ENCODE assay signal across 21 cellular contexts in the genomic region with DNA sequence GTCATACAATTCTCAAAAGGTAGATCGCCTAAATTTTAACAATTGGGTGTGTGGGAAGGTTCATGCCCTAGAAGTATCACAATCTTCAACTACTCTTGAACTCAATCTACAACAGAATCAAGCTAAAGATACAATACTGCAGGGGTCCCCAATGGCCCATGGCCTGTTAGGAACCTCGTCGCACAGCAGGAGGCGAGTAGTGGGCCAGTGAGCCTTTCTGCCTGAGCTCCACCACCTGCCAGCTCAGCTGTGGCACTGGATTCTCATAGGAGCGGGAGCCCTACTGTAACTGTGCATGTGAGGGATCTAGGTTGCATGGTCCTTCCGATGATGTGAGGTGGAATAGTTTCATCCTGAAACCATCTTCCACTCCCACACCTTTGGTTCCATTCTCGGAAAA.
"Had no signal": no experiment of that assay in that cellular context is flagged by ENCODE, and none has a peak within 500 bp of the region (broad histone marks: within the 10 kb centered on the region; RNA-seq: fewer than 3 reads in every experiment).

No MANE protein-coding gene starts in this region.

- H3K27me3 ChIP-seq: heart left ventricle, right lobe of liver, suprapubic skin, thyroid gland had no signal

- H3K27ac Mint-ChIP-seq: stimulated activated effector memory CD8-positive, alpha-beta T cell treated with anti-CD3 and anti-CD28 coated beads, Interleukin-12 subunit alpha, Interleukin-12 subunit beta, amount 100 ng/mL, for 72 hours; type B pancreatic cell had no signal

- H2AFZ ChIP-seq: parathyroid adenoma had no signal

- H3K4me1 ChIP-seq: parathyroid adenoma, prostate gland, right lobe of liver, suprapubic skin, thyroid gland had no signal

- H3K9me3 Mint-ChIP-seq: nephron progenitor cell; stimulated activated effector memory CD8-positive, alpha-beta T cell treated with anti-CD3 and anti-CD28 coated beads, Interleukin-12 subunit alpha, Interleukin-12 subunit beta, amount 100 ng/mL, for 72 hours had no signal

- H3K4me3 ChIP-seq: coronary artery, heart left ventricle, lung, prostate gland, right lobe of liver, suprapubic skin, thyroid gland had no signal

- H3K79me2 ChIP-seq: parathyroid adenoma had no signal

- H3K36me3 Mint-ChIP-seq: stimulated activated effector memory CD8-positive, alpha-beta T cell treated with anti-CD3 and anti-CD28 coated beads, Interleukin-12 subunit alpha, Interleukin-12 subunit beta, amount 100 ng/mL, for 72 hours; type B pancreatic cell had no signal

- H3K36me3 ChIP-seq: heart left ventricle, prostate gland, right lobe of liver, suprapubic skin, thyroid gland had no signal

- ATAC-seq: heart left ventricle; left colon; left ventricle myocardium superior; naive thymus-derived CD4-positive, alpha-beta T cell; right lobe of liver; stimulated activated effector memory CD8-positive, alpha-beta T cell treated with anti-CD3 and anti-CD28 coated beads, Interleukin-12 subunit alpha, Interleukin-12 subunit beta, amount 100 ng/mL, for 72 hours; stimulated activated naive CD8-positive, alpha-beta T cell treated with anti-CD3 and anti-CD28 coated beads, Interleukin-15, Interleukin-2, amounts not matched to agents 100 U/mL and 50 U/mL, for 24 hours had no signal

- H3K9ac ChIP-seq: parathyroid adenoma had no signal

- H3K27ac ChIP-seq: coronary artery, heart left ventricle, parathyroid adenoma, prostate gland, right lobe of liver, suprapubic skin, thyroid gland had no signal

- H3K9me3 ChIP-seq: prostate gland, right lobe of liver, suprapubic skin, thyroid gland had no signal

- DNase-seq: effector CD4-positive, alpha-beta T cell; foreskin melanocyte; heart left ventricle; hypothalamus; left colon; left ventricle myocardium superior; naive thymus-derived CD4-positive, alpha-beta T cell; nephron progenitor cell; retina; right lobe of liver; stimulated activated CD4-positive, alpha-beta T cell treated with anti-CD3 and anti-CD28 coated beads, Interleukin-4, amount 100 ng/mL, for 1 hour; stimulated activated CD8-positive, alpha-beta memory T cell treated with anti-CD3 and anti-CD28 coated beads, Interleukin-4, amount 100 ng/mL, for 48 hours; stimulated activated naive CD8-positive, alpha-beta T cell treated with anti-CD3 and anti-CD28 coated beads, Interleukin-15, Interleukin-2, amounts not matched to agents 100 U/mL and 50 U/mL, for 24 hours; thyroid gland had no signal

- H3K4me3 Mint-ChIP-seq: naive thymus-derived CD4-positive, alpha-beta T cell; nephron progenitor cell; stimulated activated effector memory CD8-positive, alpha-beta T cell treated with anti-CD3 and anti-CD28 coated beads, Interleukin-12 subunit alpha, Interleukin-12 subunit beta, amount 100 ng/mL, for 72 hours; type B pancreatic cell had no signal

- H3K27me3 Mint-ChIP-seq: naive thymus-derived CD4-positive, alpha-beta T cell; type B pancreatic cell had no signal
